23 cellular contexts compared by ENCODE assay signal in genomic region chr1:13908128-13908527, GRCh38.
A peak's percentile ranks its signal among the peaks of the same experiment; 100 is the strongest.
DNase-seq lines count a peak whose midpoint lies in the region; ATAC-seq and TF ChIP-seq lines count a peak whose summit lies in the region.
"Had no signal": no experiment of that assay in that cellular context is flagged by ENCODE, and none has a peak within 500 bp of the region (broad histone marks: within the 10 kb centered on the region; RNA-seq: fewer than 3 reads in every experiment).

No MANE protein-coding gene starts in this region.

- H3K4me3 Mint-ChIP-seq in neural progenitor cell: no peak overlapping the region
- no peak overlapping the region for H3K4me3 Mint-ChIP-seq in CD8-positive, alpha-beta memory T cell
- H3K4me3 Mint-ChIP-seq: activated naive CD8-positive, alpha-beta T cell treated with anti-CD3 and anti-CD28 coated beads, Interleukin-2, amount 10 ng/mL, durations not matched to agents 7 days and 5 days; brain; CD14-positive monocyte; neural crest cell had no signal

- CTCF ChIA-PET in CD8-positive, alpha-beta memory T cell (lab: Charles Lee): interaction anchor here (1.2 kb wide), 1 partner anchor 79 kb away, joined by 3 read pairs; no protein-coding TSS in a partner anchor

- H3K36me3 Mint-ChIP-seq in neural progenitor cell: no peaks in the 10 kb centered on the region
- no peaks in the 10 kb centered on the region for H3K36me3 Mint-ChIP-seq in CD8-positive, alpha-beta memory T cell
- H3K36me3 Mint-ChIP-seq: activated naive CD8-positive, alpha-beta T cell treated with anti-CD3 and anti-CD28 coated beads, Interleukin-2, amount 10 ng/mL, durations not matched to agents 7 days and 5 days; brain; CD14-positive monocyte had no signal

- H3K4me1 Mint-ChIP-seq in neural progenitor cell: peaks cover 8% of the 10 kb centered on the region
- H3K4me1 Mint-ChIP-seq in CD8-positive, alpha-beta memory T cell: no peaks in the 10 kb centered on the region
- H3K4me1 Mint-ChIP-seq: CD14-positive monocyte, neural crest cell had no signal

- no peak overlapping the region for H3K27ac Mint-ChIP-seq in neural progenitor cell
- H3K27ac Mint-ChIP-seq in CD8-positive, alpha-beta memory T cell: no peak overlapping the region
- H3K27ac Mint-ChIP-seq: activated naive CD8-positive, alpha-beta T cell treated with anti-CD3 and anti-CD28 coated beads, Interleukin-2, amount 10 ng/mL, durations not matched to agents 7 days and 5 days; brain; CD14-positive monocyte had no signal

- H3K4me1 ChIP-seq in BLaER1 treated with 17β-estradiol and CSF1 and Interleukin-3, amounts not matched to agents 10 nM and 100 nM: peaks cover 0 to 20% (median 10%) of the 10 kb centered on the region in 10 experiments; a peak in 12 of 20 replicates
- peaks cover 44% of the 10 kb centered on the region for H3K4me1 ChIP-seq in MM.1S (ENCODE audit: low read length)
- peaks cover 8% of the 10 kb centered on the region for H3K4me1 ChIP-seq in neural progenitor cell
- no peaks in the 10 kb centered on the region for H3K4me1 ChIP-seq in CD8-positive, alpha-beta memory T cell (ENCODE audit: insufficient read depth, low read length)
- H3K4me1 ChIP-seq: left ventricle myocardium inferior, prostate gland, vagina had no signal

- H3K36me3 ChIP-seq in BLaER1 treated with 17β-estradiol and CSF1 and Interleukin-3, amounts not matched to agents 10 nM and 100 nM: no peaks in the 10 kb centered on the region
- H3K36me3 ChIP-seq in MM.1S (replicated peaks; ENCODE audit: insufficient read depth, low read length) (no peaks in the 10 kb centered on the region), neural progenitor cell (no peaks in the 10 kb centered on the region)
- H3K36me3 ChIP-seq in CD8-positive, alpha-beta memory T cell (ENCODE audit: insufficient read depth, low read length): no peaks in the 10 kb centered on the region
- H3K36me3 ChIP-seq: left ventricle myocardium inferior, prostate gland, vagina had no signal

- peaks cover 15% of the 10 kb centered on the region for H3K9me3 Mint-ChIP-seq in neural progenitor cell
- H3K9me3 Mint-ChIP-seq in CD8-positive, alpha-beta memory T cell: peaks cover 0 to 4% (median 0%) of the 10 kb centered on the region in 5 donors

- POLR2A ChIA-PET in CD8-positive, alpha-beta memory T cell (lab: Charles Lee): no interaction called here

- ATAC-seq in HG02623 (IDR thresholded peaks at IDR 0.05; ENCODE audit: unreplicated experiment): peak; percentile 56
- ATAC-seq: Panc1 had no signal

- DNase-seq in GM19238 (ENCODE audit: insufficient read length, low spot score) (peak; percentile 24), MM.1S (peak; percentile 41), neural progenitor cell (ENCODE audit: low spot score) (no peak), hepatic stellate cell (ENCODE audit: low spot score) (no peak)
- no peak for DNase-seq in CD8-positive, alpha-beta memory T cell
- no peak for DNase-seq in stimulated activated CD4-positive, alpha-beta T cell treated with anti-CD3 and anti-CD28 coated beads, Interleukin-2, amount 100 ng/mL, for 24 hours
- DNase-seq: activated CD4-positive, alpha-beta T cell treated with anti-CD3 and anti-CD28 coated beads for 4 hours; activated naive CD8-positive, alpha-beta T cell treated with anti-CD3 and anti-CD28 coated beads, Interleukin-2, amount 10 ng/mL, durations not matched to agents 7 days and 5 days; glutamatergic neuron; left ventricle myocardium inferior; NCI-H1417 treated with DMSO at 0.1 percent for 48 hours; NCI-H2171 treated with DMSO at 0.1 percent for 48 hours; NCI-H82; substantia nigra had no signal

- peaks cover 45% of the 10 kb centered on the region for H3K27me3 Mint-ChIP-seq in neural progenitor cell (ENCODE audit: insufficient read depth, low read depth)
- H3K27me3 Mint-ChIP-seq in CD8-positive, alpha-beta memory T cell: peaks cover 6 to 7% of the 10 kb centered on the region in 2 donors

- H2AFZ ChIP-seq in MM.1S (ENCODE audit: low read length): no peak overlapping the region
- no peak overlapping the region for H2AFZ ChIP-seq in neural progenitor cell (replicated peaks)

- no peaks in the 10 kb centered on the region for H3K79me2 ChIP-seq in MM.1S (ENCODE audit: low read length)
- no peaks in the 10 kb centered on the region for H3K79me2 ChIP-seq in neural progenitor cell (ENCODE audit: low read depth)

- H3F3A ChIP-seq in MM.1S (ENCODE audit: insufficient read depth, low read length) (no peaks in the 10 kb centered on the region), neural progenitor cell (ENCODE audit: low read depth) (peaks cover 6% of the 10 kb centered on the region)

- H3K9ac ChIP-seq in BLaER1 treated with 17β-estradiol and CSF1 and Interleukin-3, amounts not matched to agents 10 nM and 100 nM: no peak overlapping the region
- H3K9ac ChIP-seq in MM.1S (ENCODE audit: low read length): no peak overlapping the region
- no peak overlapping the region for H3K9ac ChIP-seq in neural progenitor cell

- H3K4me3 ChIP-seq in BLaER1 treated with 17β-estradiol and CSF1 and Interleukin-3, amounts not matched to agents 10 nM and 100 nM: no peak overlapping the region
- H3K4me3 ChIP-seq in MM.1S (ENCODE audit: low read length) (no peak overlapping the region), neural progenitor cell (no peak overlapping the region)
- H3K4me3 ChIP-seq in CD8-positive, alpha-beta memory T cell (ENCODE audit: low read length): no peak overlapping the region
- H3K4me3 ChIP-seq: left ventricle myocardium inferior, prostate gland, smooth muscle cell, vagina had no signal

- H3K27ac ChIP-seq in BLaER1 treated with 17β-estradiol and CSF1 and Interleukin-3, amounts not matched to agents 10 nM and 100 nM: no peak overlapping the region
- peak overlapping the region; percentile 34; the same call in 1 of the 2 replicates for H3K27ac ChIP-seq in MM.1S (ENCODE audit: low read length)
- no peak overlapping the region for H3K27ac ChIP-seq in neural progenitor cell
- H3K27ac ChIP-seq in CD8-positive, alpha-beta memory T cell (ENCODE audit: low read depth, low read length): no peak overlapping the region
- H3K27ac ChIP-seq: left ventricle myocardium inferior, prostate gland, vagina had no signal

- TF ChIP-seq CTCF in MM.1S (IDR thresholded peaks at IDR 0.05; ENCODE audit: low read length) (no peak), neural progenitor cell (IDR thresholded peaks at IDR 0.05) (no peak)

- no peaks in the 10 kb centered on the region for H3K9me2 ChIP-seq in MM.1S (replicated peaks; ENCODE audit: insufficient read depth, low read length)

- peak overlapping the region in 8 of 11 experiments; percentile 23 to 61 (median 36); a peak in 14 of 22 replicates for H3K4me2 ChIP-seq in BLaER1 treated with 17β-estradiol and CSF1 and Interleukin-3, amounts not matched to agents 10 nM and 100 nM
- H3K4me2 ChIP-seq in MM.1S (ENCODE audit: low read depth, low read length): peak overlapping the region; percentile 17; the same call in 1 of the 2 replicates
- H3K4me2 ChIP-seq in neural progenitor cell: no peak overlapping the region
- H3K4me2 ChIP-seq: smooth muscle cell had no signal

- peaks cover 12 to 23% (median 18%) of the 10 kb centered on the region in 11 experiments; a peak in 20 of 22 replicates for H3K9me3 ChIP-seq in BLaER1 treated with 17β-estradiol and CSF1 and Interleukin-3, amounts not matched to agents 10 nM and 100 nM (replicated peaks in 1 of 11)
- no peaks in the 10 kb centered on the region for H3K9me3 ChIP-seq in MM.1S (replicated peaks; ENCODE audit: insufficient read depth, low read length)
- H3K9me3 ChIP-seq in neural progenitor cell (ENCODE audit: low read depth): no peaks in the 10 kb centered on the region
- H3K9me3 ChIP-seq in CD8-positive, alpha-beta memory T cell (ENCODE audit: low read length): no peaks in the 10 kb centered on the region
- H3K9me3 ChIP-seq: prostate gland had no signal

- no peaks in the 10 kb centered on the region for H3K27me3 ChIP-seq in BLaER1 treated with 17β-estradiol and CSF1 and Interleukin-3, amounts not matched to agents 10 nM and 100 nM
- H3K27me3 ChIP-seq in MM.1S (replicated peaks; ENCODE audit: insufficient read depth, low read length): no peaks in the 10 kb centered on the region
- peaks cover 35% of the 10 kb centered on the region for H3K27me3 ChIP-seq in neural progenitor cell
- H3K27me3 ChIP-seq in CD8-positive, alpha-beta memory T cell (ENCODE audit: insufficient read depth, low read length, poor library complexity, severe bottlenecking): no peaks in the 10 kb centered on the region
- H3K27me3 ChIP-seq: vagina had no signal

- no peaks in the 10 kb centered on the region for H4K20me1 ChIP-seq in BLaER1 treated with 17β-estradiol and CSF1 and Interleukin-3, amounts not matched to agents 10 nM and 100 nM
- H4K20me1 ChIP-seq in MM.1S (ENCODE audit: insufficient read depth, low read length) (no peaks in the 10 kb centered on the region), neural progenitor cell (ENCODE audit: low read depth) (peaks cover 3% of the 10 kb centered on the region)

Comparison
In these comparisons a context has a peak if more than half of its experiments do, and no peak if none do; other contexts are left out.
1. DNase-seq: peak in GM19238 (single experiment) and MM.1S (single experiment); none in neural progenitor cell (single experiment), CD8-positive, alpha-beta memory T cell (0 of 5), hepatic stellate cell (single experiment) and stimulated activated CD4-positive, alpha-beta T cell treated with anti-CD3 and anti-CD28 coated beads, Interleukin-2, amount 100 ng/mL, for 24 hours (0 of 2).